ENCODE assay signal across 29 cellular contexts in genomic region chr12:2386566-2386965, GRCh38.
"Had no signal": no experiment of that assay in that cellular context is flagged by ENCODE, and none has a peak within 500 bp of the region (broad histone marks: within the 10 kb centered on the region; RNA-seq: fewer than 3 reads in every experiment).

No MANE protein-coding gene starts in this region.

- H3K9me3 ChIP-seq: adrenal gland, esophagus squamous epithelium, gastrocnemius medialis, neutrophil, pancreas, psoas muscle, transverse colon, vagina had no signal

- H3K27me3 ChIP-seq: adrenal gland, dorsolateral prefrontal cortex, gastrocnemius medialis, neutrophil, pancreas, transverse colon, vagina had no signal

- H3K9me3 Mint-ChIP-seq: activated CD4-positive, alpha-beta T cell treated with anti-CD3 and anti-CD28 coated beads, Interleukin-2, amount 10 ng/mL, durations not matched to agents 7 days and 5 days; activated CD8-positive, alpha-beta T cell treated with anti-CD3 and anti-CD28 coated beads for 36 hours; natural killer cell treated with Interleukin-12 subunit alpha and Interleukin-12 subunit beta and Interleukin-15 and Interleukin-18, amount 100 ng/mL, for 72 hours; stimulated activated naive CD8-positive, alpha-beta T cell treated with anti-CD3 and anti-CD28 coated beads, Interleukin-15, Interleukin-2, amounts not matched to agents 100 ng/mL and 50 ng/mL, for 24 hours; T-helper 2 cell treated with Interferon-gamma antibody and Interleukin-4, amounts not matched to agents 5 μg/mL and 100 μg/mL, for 36 hours had no signal

- DNase-seq: activated CD4-positive, alpha-beta T cell treated with anti-CD3 and anti-CD28 coated beads, Interleukin-2, amount 10 ng/mL, durations not matched to agents 7 days and 5 days; activated CD4-positive, CD25-positive, alpha-beta regulatory T cell treated with anti-CD3 and anti-CD28 coated beads, Interleukin-2, amount 50 U/mL, for 72 hours; activated naive CD4-positive, alpha-beta T cell; activated T-cell treated with anti-CD3 and anti-CD28 coated beads for 4 hours; adrenal gland; central memory CD4-positive, alpha-beta T cell; dorsolateral prefrontal cortex; esophagus squamous epithelium; gastrocnemius medialis; hippocampal formation; left ventricle myocardium superior; mammary epithelial cell; midbrain; pancreas; psoas muscle; right cardiac atrium; transverse colon; WERI-Rb-1 had no signal

- H3K36me3 Mint-ChIP-seq: activated CD8-positive, alpha-beta memory T cell treated with anti-CD3 and anti-CD28 coated beads, Interleukin-2, amount 10 ng/mL, durations not matched to agents 7 days and 5 days; activated naive CD8-positive, alpha-beta T cell; natural killer cell treated with Interleukin-12 subunit alpha and Interleukin-12 subunit beta and Interleukin-15 and Interleukin-18, amount 100 ng/mL, for 72 hours had no signal

- H3K4me1 Mint-ChIP-seq: activated CD4-positive, alpha-beta T cell treated with anti-CD3 and anti-CD28 coated beads, Interleukin-2, amount 10 ng/mL, durations not matched to agents 7 days and 5 days; activated CD8-positive, alpha-beta memory T cell treated with anti-CD3 and anti-CD28 coated beads, Interleukin-2, amount 10 ng/mL, durations not matched to agents 7 days and 5 days had no signal

- H3K27me3 Mint-ChIP-seq: activated CD8-positive, alpha-beta T cell treated with anti-CD3 and anti-CD28 coated beads for 36 hours; activated naive CD8-positive, alpha-beta T cell; stimulated activated naive CD8-positive, alpha-beta T cell treated with anti-CD3 and anti-CD28 coated beads, Interleukin-15, Interleukin-2, amounts not matched to agents 100 ng/mL and 50 ng/mL, for 24 hours had no signal

- H3K4me3 Mint-ChIP-seq: activated CD4-positive, alpha-beta T cell treated with anti-CD3 and anti-CD28 coated beads, Interleukin-2, amount 10 ng/mL, durations not matched to agents 7 days and 5 days; activated CD8-positive, alpha-beta memory T cell treated with anti-CD3 and anti-CD28 coated beads, Interleukin-2, amount 10 ng/mL, durations not matched to agents 7 days and 5 days; activated CD8-positive, alpha-beta T cell treated with anti-CD3 and anti-CD28 coated beads for 36 hours; activated naive CD8-positive, alpha-beta T cell; natural killer cell treated with Interleukin-12 subunit alpha and Interleukin-12 subunit beta and Interleukin-15 and Interleukin-18, amount 100 ng/mL, for 72 hours; stimulated activated naive CD8-positive, alpha-beta T cell treated with anti-CD3 and anti-CD28 coated beads, Interleukin-15, Interleukin-2, amounts not matched to agents 100 ng/mL and 50 ng/mL, for 24 hours; T-helper 2 cell treated with Interferon-gamma antibody and Interleukin-4, amounts not matched to agents 5 μg/mL and 100 μg/mL, for 36 hours had no signal

- ATAC-seq: gastrocnemius medialis, left ventricle myocardium superior, pancreas, psoas muscle, right cardiac atrium had no signal

- FAIRE-seq: astrocyte, colon, islet of Langerhans, pancreas had no signal

- H3K27ac ChIP-seq: adrenal gland, dorsolateral prefrontal cortex, esophagus squamous epithelium, gastrocnemius medialis, neutrophil, pancreas, psoas muscle, WERI-Rb-1 had no signal

- H3K4me3 ChIP-seq: adrenal gland, dorsolateral prefrontal cortex, esophagus squamous epithelium, gastrocnemius medialis, pancreas, psoas muscle, transverse colon, vagina had no signal

- H3K4me1 ChIP-seq: adrenal gland, gastrocnemius medialis, pancreas, psoas muscle had no signal

- H3K27ac Mint-ChIP-seq: activated CD4-positive, alpha-beta T cell treated with anti-CD3 and anti-CD28 coated beads, Interleukin-2, amount 10 ng/mL, durations not matched to agents 7 days and 5 days; activated CD8-positive, alpha-beta memory T cell treated with anti-CD3 and anti-CD28 coated beads, Interleukin-2, amount 10 ng/mL, durations not matched to agents 7 days and 5 days; activated CD8-positive, alpha-beta T cell treated with anti-CD3 and anti-CD28 coated beads for 36 hours; activated naive CD8-positive, alpha-beta T cell; natural killer cell treated with Interleukin-12 subunit alpha and Interleukin-12 subunit beta and Interleukin-15 and Interleukin-18, amount 100 ng/mL, for 72 hours; stimulated activated naive CD8-positive, alpha-beta T cell treated with anti-CD3 and anti-CD28 coated beads, Interleukin-15, Interleukin-2, amounts not matched to agents 100 ng/mL and 50 ng/mL, for 24 hours; T-helper 2 cell treated with Interferon-gamma antibody and Interleukin-4, amounts not matched to agents 5 μg/mL and 100 μg/mL, for 36 hours had no signal

- H3K36me3 ChIP-seq: adrenal gland, esophagus squamous epithelium, gastrocnemius medialis, neutrophil, pancreas, transverse colon, vagina, WERI-Rb-1 had no signal
